Comparison of ENCODE assay signal across 13 cellular contexts in genomic region chr1:53348491-53349368, GRCh38. TPM values are rescaled to one million over a fixed set of nuclear protein-coding genes. Genes with fewer than 3 reads are reported as not detected.
DNase-seq lines count a peak whose midpoint lies in the region; ATAC-seq and TF ChIP-seq lines count a peak whose summit lies in the region.
"Had no signal": no experiment of that assay in that cellular context is flagged by ENCODE, and none has a peak within 500 bp of the region (broad histone marks: within the 10 kb centered on the region; RNA-seq: fewer than 3 reads in every experiment).

No MANE protein-coding gene starts in this region.

- H3K27ac Mint-ChIP-seq in activated CD8-positive, alpha-beta T cell treated with anti-CD3 and anti-CD28 coated beads, Interleukin-2, amount 10 ng/mL, durations not matched to agents 7 days and 5 days: no peak overlapping the region
- no peak overlapping the region for H3K27ac Mint-ChIP-seq in activated CD8-positive, alpha-beta T cell treated with anti-CD3 and anti-CD28 coated beads for 36 hours
- peak overlapping the region; percentile 46 for H3K27ac Mint-ChIP-seq in central memory CD8-positive, alpha-beta T cell (ENCODE audit: low read depth)
- no peak overlapping the region for H3K27ac Mint-ChIP-seq in type B pancreatic cell
- H3K27ac Mint-ChIP-seq: activated naive CD8-positive, alpha-beta T cell treated with anti-CD3 and anti-CD28 coated beads for 36 hours; CD4-positive, CD25-positive, alpha-beta regulatory T cell had no signal

- H3K27me3 Mint-ChIP-seq in activated CD8-positive, alpha-beta T cell treated with anti-CD3 and anti-CD28 coated beads, Interleukin-2, amount 10 ng/mL, durations not matched to agents 7 days and 5 days (ENCODE audit: low read depth): peaks cover 9% of the 10 kb centered on the region
- H3K27me3 Mint-ChIP-seq in activated CD8-positive, alpha-beta T cell treated with anti-CD3 and anti-CD28 coated beads for 36 hours: no peaks in the 10 kb centered on the region
- H3K27me3 Mint-ChIP-seq in central memory CD8-positive, alpha-beta T cell: no peaks in the 10 kb centered on the region
- H3K27me3 Mint-ChIP-seq in type B pancreatic cell: no peaks in the 10 kb centered on the region
- H3K27me3 Mint-ChIP-seq: activated naive CD8-positive, alpha-beta T cell treated with anti-CD3 and anti-CD28 coated beads for 36 hours; CD4-positive, CD25-positive, alpha-beta regulatory T cell had no signal

- in situ Hi-C loops in ACHN (cut with HindIII; ENCODE audit: low pct_ligation_motif_present, low pct_unique_long_range_greater_than_20kb, low sequenced_read_pairs): no loop called here

- POLR2A ChIA-PET in activated CD8-positive, alpha-beta T cell treated with anti-CD3 and anti-CD28 coated beads, Interleukin-2, amount 10 ng/mL, durations not matched to agents 7 days and 5 days (lab: Charles Lee): interaction anchor here (1.5 kb wide), 1 partner anchor 14 kb away, joined by 3 read pairs; no protein-coding TSS in a partner anchor
- POLR2A ChIA-PET in activated CD8-positive, alpha-beta T cell treated with anti-CD3 and anti-CD28 coated beads for 36 hours (lab: Charles Lee): no interaction called here

- intact Hi-C loops in activated CD8-positive, alpha-beta T cell treated with anti-CD3 and anti-CD28 coated beads for 36 hours (cut with micrococcal nuclease): no loop called here

- peak; percentile 13 for DNase-seq in activated CD8-positive, alpha-beta T cell treated with anti-CD3 and anti-CD28 coated beads, Interleukin-2, amount 10 ng/mL, durations not matched to agents 7 days and 5 days
- DNase-seq in activated CD8-positive, alpha-beta T cell treated with anti-CD3 and anti-CD28 coated beads for 36 hours: no peak
- DNase-seq in central memory CD8-positive, alpha-beta T cell (ENCODE audit: low spot score in 2 of 2): peak; percentile 4 to 10
- peak; percentile 35 for DNase-seq in left lobe of liver (ENCODE audit: low spot score)
- peak; percentile 59 for DNase-seq in type B pancreatic cell (ENCODE audit: extremely low spot score, unreplicated experiment)
- no peak for DNase-seq in globus pallidus (ENCODE audit: low spot score)
- no peak for DNase-seq in ACHN
- DNase-seq: activated naive CD8-positive, alpha-beta T cell treated with anti-CD3 and anti-CD28 coated beads for 36 hours; CD4-positive, CD25-positive, alpha-beta regulatory T cell; central memory CD4-positive, alpha-beta T cell; DND-41; stimulated activated CD4-positive, alpha-beta T cell treated with anti-CD3 and anti-CD28 coated beads, Interleukin-1b, Interleukin-23, amount 100 ng/mL, for 48 hours had no signal

- ATAC-seq in activated CD8-positive, alpha-beta T cell treated with anti-CD3 and anti-CD28 coated beads, Interleukin-2, amount 10 ng/mL, durations not matched to agents 7 days and 5 days: no peak
- no peak for ATAC-seq in activated CD8-positive, alpha-beta T cell treated with anti-CD3 and anti-CD28 coated beads for 36 hours
- no peak for ATAC-seq in central memory CD8-positive, alpha-beta T cell (replicated peaks; ENCODE audit: extremely low read depth, poor library complexity, severe bottlenecking)
- ATAC-seq in left lobe of liver (no peak), GM21528 (IDR thresholded peaks at IDR 0.05; ENCODE audit: low FRiP score, unreplicated experiment) (no peak)

- no peak for TF ChIP-seq CTCF in activated CD8-positive, alpha-beta T cell treated with anti-CD3 and anti-CD28 coated beads for 36 hours (IDR thresholded peaks at IDR 0.05)
- TF ChIP-seq CTCF in type B pancreatic cell (conservative IDR thresholded peaks at IDR 0.05): no peak

- CTCF ChIA-PET in activated CD8-positive, alpha-beta T cell treated with anti-CD3 and anti-CD28 coated beads, Interleukin-2, amount 10 ng/mL, durations not matched to agents 7 days and 5 days (lab: Charles Lee): no interaction called here
- CTCF ChIA-PET in activated CD8-positive, alpha-beta T cell treated with anti-CD3 and anti-CD28 coated beads for 36 hours (lab: Charles Lee): no interaction called here

- no peaks in the 10 kb centered on the region for H3K9me3 Mint-ChIP-seq in activated CD8-positive, alpha-beta T cell treated with anti-CD3 and anti-CD28 coated beads, Interleukin-2, amount 10 ng/mL, durations not matched to agents 7 days and 5 days (ENCODE audit: insufficient read depth)
- no peaks in the 10 kb centered on the region for H3K9me3 Mint-ChIP-seq in activated CD8-positive, alpha-beta T cell treated with anti-CD3 and anti-CD28 coated beads for 36 hours
- no peaks in the 10 kb centered on the region for H3K9me3 Mint-ChIP-seq in central memory CD8-positive, alpha-beta T cell
- H3K9me3 Mint-ChIP-seq in type B pancreatic cell: no peaks in the 10 kb centered on the region
- H3K9me3 Mint-ChIP-seq: activated naive CD8-positive, alpha-beta T cell treated with anti-CD3 and anti-CD28 coated beads for 36 hours; CD4-positive, CD25-positive, alpha-beta regulatory T cell had no signal

- no peaks in the 10 kb centered on the region for H3K36me3 Mint-ChIP-seq in activated CD8-positive, alpha-beta T cell treated with anti-CD3 and anti-CD28 coated beads, Interleukin-2, amount 10 ng/mL, durations not matched to agents 7 days and 5 days (ENCODE audit: low read depth)
- H3K36me3 Mint-ChIP-seq in activated CD8-positive, alpha-beta T cell treated with anti-CD3 and anti-CD28 coated beads for 36 hours (ENCODE audit: low read depth): no peaks in the 10 kb centered on the region
- H3K36me3 Mint-ChIP-seq in central memory CD8-positive, alpha-beta T cell (ENCODE audit: insufficient read depth): peaks cover 6% of the 10 kb centered on the region
- H3K36me3 Mint-ChIP-seq in type B pancreatic cell: no peaks in the 10 kb centered on the region
- H3K36me3 Mint-ChIP-seq: activated naive CD8-positive, alpha-beta T cell treated with anti-CD3 and anti-CD28 coated beads for 36 hours; CD4-positive, CD25-positive, alpha-beta regulatory T cell had no signal

- no peak overlapping the region for H3K4me3 Mint-ChIP-seq in activated CD8-positive, alpha-beta T cell treated with anti-CD3 and anti-CD28 coated beads, Interleukin-2, amount 10 ng/mL, durations not matched to agents 7 days and 5 days
- H3K4me3 Mint-ChIP-seq in activated CD8-positive, alpha-beta T cell treated with anti-CD3 and anti-CD28 coated beads for 36 hours: no peak overlapping the region
- no peak overlapping the region for H3K4me3 Mint-ChIP-seq in central memory CD8-positive, alpha-beta T cell
- H3K4me3 Mint-ChIP-seq in type B pancreatic cell: no peak overlapping the region
- H3K4me3 Mint-ChIP-seq: activated naive CD8-positive, alpha-beta T cell treated with anti-CD3 and anti-CD28 coated beads for 36 hours; CD4-positive, CD25-positive, alpha-beta regulatory T cell had no signal

- no peaks in the 10 kb centered on the region for H3K4me1 Mint-ChIP-seq in activated CD8-positive, alpha-beta T cell treated with anti-CD3 and anti-CD28 coated beads, Interleukin-2, amount 10 ng/mL, durations not matched to agents 7 days and 5 days (ENCODE audit: low read depth)
- H3K4me1 Mint-ChIP-seq in activated CD8-positive, alpha-beta T cell treated with anti-CD3 and anti-CD28 coated beads for 36 hours (ENCODE audit: low read depth): no peaks in the 10 kb centered on the region
- H3K4me1 Mint-ChIP-seq in central memory CD8-positive, alpha-beta T cell: no peaks in the 10 kb centered on the region
- no peaks in the 10 kb centered on the region for H3K4me1 Mint-ChIP-seq in type B pancreatic cell (ENCODE audit: unreplicated experiment)
- H3K4me1 Mint-ChIP-seq: activated naive CD8-positive, alpha-beta T cell treated with anti-CD3 and anti-CD28 coated beads for 36 hours; CD4-positive, CD25-positive, alpha-beta regulatory T cell had no signal

RNA-seq across cellular contexts. Expression of gene LRP8, which starts 20.9 kb away (rescaled TPM):
- 10 to 100 TPM; 62.7 to 71.8 TPM for total RNA-seq in activated CD8-positive, alpha-beta T cell treated with anti-CD3 and anti-CD28 coated beads, Interleukin-2, amount 10 ng/mL, durations not matched to agents 7 days and 5 days
- total RNA-seq in activated CD8-positive, alpha-beta T cell treated with anti-CD3 and anti-CD28 coated beads for 36 hours: 10 to 100 TPM; 39.9 to 41.6 TPM
- total RNA-seq in left lobe of liver: 0.33 TPM
- 7.1 and 16.5 TPM in 2 replicates for total RNA-seq in type B pancreatic cell (ENCODE audit: low replicate concordance)

Comparison
In these comparisons a context has a peak if more than half of its experiments do, and no peak if none do; other contexts are left out.
1. DNase-seq: peak in activated CD8-positive, alpha-beta T cell treated with anti-CD3 and anti-CD28 coated beads, Interleukin-2, amount 10 ng/mL, durations not matched to agents 7 days and 5 days (single experiment), central memory CD8-positive, alpha-beta T cell (2 of 2), left lobe of liver (single experiment) and type B pancreatic cell (single experiment); none in activated CD8-positive, alpha-beta T cell treated with anti-CD3 and anti-CD28 coated beads for 36 hours (single experiment), globus pallidus (single experiment) and ACHN (single experiment).